Comparison of ENCODE assay signal across 10 cellular contexts in the genomic region with DNA sequence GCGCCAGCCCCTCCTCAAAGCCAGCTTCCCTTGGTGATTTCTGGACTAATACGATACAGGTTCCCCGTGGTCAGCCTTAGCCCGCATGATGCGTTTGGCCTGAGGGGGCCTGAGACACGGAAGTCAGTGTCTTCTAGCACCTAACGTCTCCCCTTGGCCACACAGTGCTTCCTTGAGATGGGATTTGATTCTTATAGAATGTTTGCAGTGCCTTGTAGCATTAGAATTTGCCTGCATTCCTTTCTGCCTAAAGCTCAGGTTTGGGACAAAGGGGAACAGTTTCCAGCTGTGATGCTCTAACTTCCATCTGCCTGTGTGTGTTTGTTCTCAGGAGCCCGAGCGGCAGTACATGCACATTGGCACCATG. TPM values are rescaled to one million over a fixed set of nuclear protein-coding genes. Genes with fewer than 3 reads are reported as not detected.
A peak's percentile ranks its signal among the peaks of the same experiment; 100 is the strongest.
DNase-seq lines count a peak whose midpoint lies in the region; ATAC-seq, FAIRE-seq and TF ChIP-seq lines count a peak whose summit lies in the region.
"Had no signal": no experiment of that assay in that cellular context is flagged by ENCODE, and none has a peak within 500 bp of the region (broad histone marks: within the 10 kb centered on the region; RNA-seq: fewer than 3 reads in every experiment).

No MANE protein-coding gene starts in this region.

- no peaks in the 10 kb centered on the region for H3K27me3 ChIP-seq in body of pancreas

- FAIRE-seq in HTR-8/SVneo (lab: Jason Lieb, UNC) = no peak

- H3K9me3 ChIP-seq in body of pancreas = no peaks in the 10 kb centered on the region

- ATAC-seq in natural killer cell = peak in 1 of 3 donors; percentile 21
- no peak for ATAC-seq in natural killer cell treated with Interleukin-12 subunit alpha and Interleukin-12 subunit beta and Interleukin-15 and Interleukin-18, amount 100 ng/mL, for 72 hours
- ATAC-seq in HG03175 (IDR thresholded peaks at IDR 0.05; ENCODE audit: unreplicated experiment) = peak; percentile 5
- peak; percentile 21 for ATAC-seq in body of pancreas
- ATAC-seq in HG03571 (IDR thresholded peaks at IDR 0.05; ENCODE audit: unreplicated experiment) = no peak

- intact Hi-C loops in natural killer cell (cut with micrococcal nuclease) (loop anchor here (5.0 kb wide), 1 partner anchor 1049 kb away; no protein-coding TSS in a partner anchor), body of pancreas (cut with DNase I) (no loop called here)

- H3K27me3 Mint-ChIP-seq in natural killer cell (ENCODE audit: low read depth in 2 of 2) = peaks cover 16 to 39% of the 10 kb centered on the region in 2 donors
- peaks cover 25 to 43% of the 10 kb centered on the region in 2 donors for H3K27me3 Mint-ChIP-seq in natural killer cell treated with Interleukin-12 subunit alpha and Interleukin-12 subunit beta and Interleukin-15 and Interleukin-18, amount 100 ng/mL, for 72 hours

- no peak overlapping the region for H3K27ac Mint-ChIP-seq in natural killer cell
- H3K27ac Mint-ChIP-seq in natural killer cell treated with Interleukin-12 subunit alpha and Interleukin-12 subunit beta and Interleukin-15 and Interleukin-18, amount 100 ng/mL, for 72 hours = no peak overlapping the region

- DNase-seq in natural killer cell (no peak), body of pancreas (no peak), HTR-8/SVneo (ENCODE audit: insufficient read length, low spot score) (no peak)
- DNase-seq in natural killer cell treated with Interleukin-12 subunit alpha and Interleukin-12 subunit beta and Interleukin-15 and Interleukin-18, amount 100 ng/mL, for 72 hours (ENCODE audit: low spot score) = no peak
- no peak for DNase-seq in activated CD4-positive, CD25-positive, alpha-beta regulatory T cell treated with anti-CD3 and anti-CD28 coated beads, Interleukin-2, amount 50 U/mL, for 72 hours
- DNase-seq in activated CD4-positive, alpha-beta T cell treated with anti-CD3 and anti-CD28 coated beads for 1 hour = no peak
- DNase-seq: DMS79 had no signal

- WGBS in body of pancreas, 2 donors = 38 to 43% methylated on average over 9 of the region's 9 CpGs

- H3K4me1 ChIP-seq in body of pancreas = no peaks in the 10 kb centered on the region

- H3K9me3 Mint-ChIP-seq in natural killer cell = no peaks in the 10 kb centered on the region
- H3K9me3 Mint-ChIP-seq in natural killer cell treated with Interleukin-12 subunit alpha and Interleukin-12 subunit beta and Interleukin-15 and Interleukin-18, amount 100 ng/mL, for 72 hours = no peaks in the 10 kb centered on the region

- H3K36me3 ChIP-seq in body of pancreas (replicated peaks in 1 of 2; ENCODE audit: insufficient read depth in 1 of 2, low read depth in 2 of 2) = no peaks in the 10 kb centered on the region

- H3K4me3 ChIP-seq in body of pancreas = no peak overlapping the region
- H3K4me3 ChIP-seq: lung had no signal

- H3K4me3 Mint-ChIP-seq in natural killer cell = no peak overlapping the region
- no peak overlapping the region for H3K4me3 Mint-ChIP-seq in natural killer cell treated with Interleukin-12 subunit alpha and Interleukin-12 subunit beta and Interleukin-15 and Interleukin-18, amount 100 ng/mL, for 72 hours

- TF ChIP-seq POLR2A in body of pancreas (IDR thresholded peaks at IDR 0.05) = no peak

- TF ChIP-seq CTCF in natural killer cell (IDR thresholded peaks at IDR 0.05) (peak; percentile 17), body of pancreas (IDR thresholded peaks at IDR 0.05) (no peak)

- no peak overlapping the region for H3K27ac ChIP-seq in body of pancreas

- peaks cover 4 to 8% of the 10 kb centered on the region in 2 donors for H3K4me1 Mint-ChIP-seq in natural killer cell
- H3K4me1 Mint-ChIP-seq in natural killer cell treated with Interleukin-12 subunit alpha and Interleukin-12 subunit beta and Interleukin-15 and Interleukin-18, amount 100 ng/mL, for 72 hours (ENCODE audit: low read depth in 2 of 2) = peaks cover 0 to 3% of the 10 kb centered on the region in 2 donors

- H3K36me3 Mint-ChIP-seq in natural killer cell = no peaks in the 10 kb centered on the region
- H3K36me3 Mint-ChIP-seq in natural killer cell treated with Interleukin-12 subunit alpha and Interleukin-12 subunit beta and Interleukin-15 and Interleukin-18, amount 100 ng/mL, for 72 hours = no peaks in the 10 kb centered on the region

RNA-seq across cellular contexts. Expression of a gene that starts 34.4 kb away (rescaled TPM):
- total RNA-seq in natural killer cell = not detected
- total RNA-seq in natural killer cell treated with Interleukin-12 subunit alpha and Interleukin-12 subunit beta and Interleukin-15 and Interleukin-18, amount 100 ng/mL, for 72 hours = not detected
- 10 to 100 TPM in 1 of 2 donors, under 1 TPM in 1; 0.52 to 10.2 TPM for total RNA-seq in body of pancreas

RNA-seq across cellular contexts. Expression of a gene that starts 52.3 kb away (rescaled TPM):
- 10 to 100 TPM in 1 of 3 donors, 1 to 10 TPM in 2; 8.0 to 10.6 (median 8.6) TPM for total RNA-seq in natural killer cell
- 10 to 100 TPM; 13.6 to 16.2 TPM for total RNA-seq in natural killer cell treated with Interleukin-12 subunit alpha and Interleukin-12 subunit beta and Interleukin-15 and Interleukin-18, amount 100 ng/mL, for 72 hours
- total RNA-seq in body of pancreas = 1 to 10 TPM; 1.3 to 9.1 TPM

RNA-seq across cellular contexts. Expression of a gene that starts 52.4 kb away (rescaled TPM):
- total RNA-seq in natural killer cell (10 to 100 TPM; 55.7 to 78.4 (median 69.9) TPM), body of pancreas (10 to 100 TPM; 15.8 to 23.9 TPM)
- 10 to 100 TPM; 72.7 to 91.3 TPM for total RNA-seq in natural killer cell treated with Interleukin-12 subunit alpha and Interleukin-12 subunit beta and Interleukin-15 and Interleukin-18, amount 100 ng/mL, for 72 hours

Comparison
In these comparisons a context has a peak if more than half of its experiments do, and no peak if none do; other contexts are left out.
1. ATAC-seq: peak in HG03175 (single experiment) and body of pancreas (single experiment); none in natural killer cell treated with Interleukin-12 subunit alpha and Interleukin-12 subunit beta and Interleukin-15 and Interleukin-18, amount 100 ng/mL, for 72 hours (0 of 2) and HG03571 (single experiment).